In genomic region chr6:107539409-107539808, GRCh38 we compare ENCODE assay signal across 1 cellular context.
TF ChIP-seq lines count a peak whose summit lies in the region.

No MANE protein-coding gene starts in this region.

TF ChIP-seq in HepG2, 621 proteins besides CTCF, POLR2A, EP300 and RAD21 (continued from another document and continues in another):
- TF ChIP-seq PAXIP1 (CRISPR knock-in tag; conservative IDR thresholded peaks at IDR 0.05) (peak; percentile 97), CREM (IDR thresholded peaks at IDR 0.05) (peak; percentile 86), CREM (CRISPR knock-in tag; IDR thresholded peaks at IDR 0.05) (no peak), ARNT2 (CRISPR knock-in tag; IDR thresholded peaks at IDR 0.05; ENCODE audit: low read depth) (0 out of 2 replicates have a peak, but pooled peaks have one; percentile 27), SRSF4 (IDR thresholded peaks at IDR 0.05; ENCODE audit: low read depth, low read length, poor library complexity, severe bottlenecking) (no peak), FLYWCH1 (CRISPR knock-in tag; IDR thresholded peaks at IDR 0.05) (no peak), TRIM22 (IDR thresholded peaks at IDR 0.05) (no peak), SYNCRIP (IDR thresholded peaks at IDR 0.05; ENCODE audit: insufficient read depth, low read depth, low read length) (no peak), SAP130 (CRISPR knock-in tag; IDR thresholded peaks at IDR 0.05; ENCODE audit: low read depth) (peak; percentile 90), ZSCAN12 (CRISPR knock-in tag; IDR thresholded peaks at IDR 0.05) (no peak), ZNF589 (CRISPR knock-in tag; conservative IDR thresholded peaks at IDR 0.05) (peak; percentile 79; the same call in 1 of the 2 replicates), ZBTB26 (CRISPR knock-in tag; IDR thresholded peaks at IDR 0.05; ENCODE audit: borderline replicate concordance) (no peak), ZNF343 (CRISPR knock-in tag; IDR thresholded peaks at IDR 0.05) (0 out of 2 replicates have a peak, but pooled peaks have one; percentile 11), ATF2 (CRISPR knock-in tag; IDR thresholded peaks at IDR 0.05) (peak; percentile 89), NR1H2 (CRISPR knock-in tag; IDR thresholded peaks at IDR 0.05; ENCODE audit: borderline replicate concordance, low read depth) (no peak), REXO4 (CRISPR knock-in tag; IDR thresholded peaks at IDR 0.05; ENCODE audit: borderline replicate concordance) (no peak), ZNF530 (CRISPR knock-in tag; IDR thresholded peaks at IDR 0.05; ENCODE audit: low read depth) (no peak), MIER3 (CRISPR knock-in tag; IDR thresholded peaks at IDR 0.05; ENCODE audit: borderline replicate concordance) (peak; percentile 74; the same call in 1 of the 2 replicates), GFI1 (CRISPR knock-in tag; IDR thresholded peaks at IDR 0.05; ENCODE audit: borderline replicate concordance) (peak; percentile 83), ZNF441 (CRISPR knock-in tag; IDR thresholded peaks at IDR 0.05; ENCODE audit: borderline replicate concordance) (0 out of 2 replicates have a peak, but pooled peaks have one; percentile 47), ZNF878 (CRISPR knock-in tag; IDR thresholded peaks at IDR 0.05) (no peak; the same call in 1 of the 2 replicates), DMAP1 (CRISPR knock-in tag; IDR thresholded peaks at IDR 0.05) (peak; percentile 87), ZNF512 (CRISPR knock-in tag; IDR thresholded peaks at IDR 0.05) (no peak), ZNF792 (CRISPR knock-in tag; IDR thresholded peaks at IDR 0.05) (peak; percentile 86), FOXP1 (IDR thresholded peaks at IDR 0.05) (no peak), FOXP1 (CRISPR knock-in tag; IDR thresholded peaks at IDR 0.05) (peak; percentile 91), BRD4 (CRISPR knock-in tag; IDR thresholded peaks at IDR 0.05) (peak; percentile 84), ZBTB4 (CRISPR knock-in tag; IDR thresholded peaks at IDR 0.05; ENCODE audit: borderline replicate concordance) (no peak), GATAD2A (CRISPR knock-in tag; IDR thresholded peaks at IDR 0.05) (peak; percentile 98), MEIS2 (CRISPR knock-in tag; IDR thresholded peaks at IDR 0.05) (peak; percentile 98), HDAC2 (CRISPR knock-in tag; IDR thresholded peaks at IDR 0.05) (peak; percentile 93), PHF8 (CRISPR knock-in tag; IDR thresholded peaks at IDR 0.05) (no peak), MLLT10 (CRISPR knock-in tag; IDR thresholded peaks at IDR 0.05) (no peak), SMARCE1 (IDR thresholded peaks at IDR 0.05; ENCODE audit: borderline replicate concordance) (no peak), ZNF503 (CRISPR knock-in tag; IDR thresholded peaks at IDR 0.05) (no peak; the same call in 1 of the 2 replicates), ZKSCAN8 (CRISPR knock-in tag; IDR thresholded peaks at IDR 0.05; ENCODE audit: borderline replicate concordance) (peak; percentile 97), ARID4A (CRISPR knock-in tag; IDR thresholded peaks at IDR 0.05; ENCODE audit: borderline replicate concordance) (peak; percentile 71; the same call in 1 of the 2 replicates), ZNF569 (CRISPR knock-in tag; IDR thresholded peaks at IDR 0.05; ENCODE audit: borderline replicate concordance) (no peak), SNAI1 (CRISPR knock-in tag; IDR thresholded peaks at IDR 0.05; ENCODE audit: borderline replicate concordance) (no peak), KLF13 (CRISPR knock-in tag; IDR thresholded peaks at IDR 0.05) (no peak), KAT8 (CRISPR knock-in tag; IDR thresholded peaks at IDR 0.05) (peak; percentile 81), FOXC1 (CRISPR knock-in tag; IDR thresholded peaks at IDR 0.05; ENCODE audit: borderline replicate concordance) (peak; percentile 61; the same call in 1 of the 2 replicates), ZFP36L2 (CRISPR knock-in tag; IDR thresholded peaks at IDR 0.05) (no peak), KLF16 (CRISPR knock-in tag; IDR thresholded peaks at IDR 0.05) (peak in 1 of 2 experiments; percentile 97; a peak in 2 of 4 replicates), ZNF253 (CRISPR knock-in tag; IDR thresholded peaks at IDR 0.05; ENCODE audit: borderline replicate concordance) (no peak), ZNF432 (CRISPR knock-in tag; IDR thresholded peaks at IDR 0.05; ENCODE audit: borderline replicate concordance) (no peak), MTF1 (CRISPR knock-in tag; IDR thresholded peaks at IDR 0.05) (no peak), HNF4A (CRISPR knock-in tag; IDR thresholded peaks at IDR 0.05) (peak; percentile 99), ATF1 (CRISPR knock-in tag; IDR thresholded peaks at IDR 0.05) (0 out of 2 replicates have a peak, but pooled peaks have one; percentile 23)
